1 cellular context compared by ENCODE assay signal in the genomic region with DNA sequence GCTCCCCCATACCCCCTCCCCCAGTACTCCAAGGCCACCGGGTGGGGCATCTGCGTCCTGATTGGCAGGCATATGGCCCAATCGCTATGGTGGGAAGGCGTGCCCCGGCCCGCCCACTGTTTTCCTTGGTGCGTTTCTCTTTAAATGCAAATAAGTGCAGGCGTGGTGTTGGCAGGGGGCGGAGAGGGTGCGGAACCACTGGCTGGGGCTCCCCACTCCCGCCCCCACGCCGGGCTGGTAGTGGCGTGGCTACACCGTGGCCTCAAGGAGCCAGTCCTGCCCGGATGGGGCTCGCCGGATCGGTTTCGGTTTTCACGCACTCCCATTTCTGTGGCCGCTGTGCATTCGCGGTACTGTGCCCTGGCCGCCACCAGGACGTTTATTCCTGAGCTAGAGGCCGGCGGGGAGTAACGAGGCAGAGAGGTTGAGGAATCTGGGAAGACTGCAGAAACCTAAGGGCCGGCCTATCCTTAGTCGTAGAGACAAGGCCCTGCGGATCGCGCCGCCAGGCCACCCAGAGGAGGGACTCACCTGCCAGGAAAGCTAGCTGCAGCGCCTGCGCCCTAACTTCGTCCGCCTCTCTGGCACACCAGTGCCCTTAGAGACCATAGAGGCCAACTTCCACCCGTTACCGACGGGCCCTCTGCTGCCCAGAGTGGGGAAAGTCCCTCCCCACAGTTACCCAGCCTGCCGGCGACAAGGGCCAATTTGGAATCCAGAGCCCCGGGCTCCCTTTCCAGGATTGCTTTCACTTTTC.
TF ChIP-seq lines count a peak whose summit lies in the region.

No MANE protein-coding gene starts in this region.

TF ChIP-seq in K562, 482 proteins besides CTCF, POLR2A, EP300 and RAD21 (continued from another document and continues in another):
- TF ChIP-seq, protein P1, sequence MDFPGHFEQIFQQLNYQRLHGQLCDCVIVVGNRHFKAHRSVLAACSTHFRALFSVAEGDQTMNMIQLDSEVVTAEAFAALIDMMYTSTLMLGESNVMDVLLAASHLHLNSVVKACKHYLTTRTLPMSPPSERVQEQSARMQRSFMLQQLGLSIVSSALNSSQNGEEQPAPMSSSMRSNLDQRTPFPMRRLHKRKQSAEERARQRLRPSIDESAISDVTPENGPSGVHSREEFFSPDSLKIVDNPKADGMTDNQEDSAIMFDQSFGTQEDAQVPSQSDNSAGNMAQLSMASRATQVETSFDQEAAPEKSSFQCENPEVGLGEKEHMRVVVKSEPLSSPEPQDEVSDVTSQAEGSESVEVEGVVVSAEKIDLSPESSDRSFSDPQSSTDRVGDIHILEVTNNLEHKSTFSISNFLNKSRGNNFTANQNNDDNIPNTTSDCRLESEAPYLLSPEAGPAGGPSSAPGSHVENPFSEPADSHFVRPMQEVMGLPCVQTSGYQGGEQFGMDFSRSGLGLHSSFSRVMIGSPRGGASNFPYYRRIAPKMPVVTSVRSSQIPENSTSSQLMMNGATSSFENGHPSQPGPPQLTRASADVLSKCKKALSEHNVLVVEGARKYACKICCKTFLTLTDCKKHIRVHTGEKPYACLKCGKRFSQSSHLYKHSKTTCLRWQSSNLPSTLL (IDR thresholded peaks at IDR 0.05): no peak
- peak; percentile 73 for TF ChIP-seq NFYB (IDR thresholded peaks at IDR 0.05; ENCODE audit: extremely low read depth, insufficient read length)
- TF ChIP-seq, protein P2, sequence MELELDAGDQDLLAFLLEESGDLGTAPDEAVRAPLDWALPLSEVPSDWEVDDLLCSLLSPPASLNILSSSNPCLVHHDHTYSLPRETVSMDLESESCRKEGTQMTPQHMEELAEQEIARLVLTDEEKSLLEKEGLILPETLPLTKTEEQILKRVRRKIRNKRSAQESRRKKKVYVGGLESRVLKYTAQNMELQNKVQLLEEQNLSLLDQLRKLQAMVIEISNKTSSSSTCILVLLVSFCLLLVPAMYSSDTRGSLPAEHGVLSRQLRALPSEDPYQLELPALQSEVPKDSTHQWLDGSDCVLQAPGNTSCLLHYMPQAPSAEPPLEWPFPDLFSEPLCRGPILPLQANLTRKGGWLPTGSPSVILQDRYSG (tag; conservative IDR thresholded peaks at IDR 0.05; ENCODE audit: low read depth): no peak
- no peak for TF ChIP-seq SRSF9 (IDR thresholded peaks at IDR 0.05; ENCODE audit: borderline replicate concordance, low read depth, low read length)
- TF ChIP-seq, protein P3, sequence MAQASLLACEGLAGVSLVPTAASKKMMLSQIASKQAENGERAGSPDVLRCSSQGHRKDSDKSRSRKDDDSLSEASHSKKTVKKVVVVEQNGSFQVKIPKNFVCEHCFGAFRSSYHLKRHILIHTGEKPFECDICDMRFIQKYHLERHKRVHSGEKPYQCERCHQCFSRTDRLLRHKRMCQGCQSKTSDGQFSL (CRISPR knock-in tag; IDR thresholded peaks at IDR 0.05): no peak
- TF ChIP-seq, protein P3 (tag; IDR thresholded peaks at IDR 0.05): peak in 1 of 2 experiments; percentile 46; a peak in 1 of 4 replicates
- TF ChIP-seq BHLHE40 (IDR thresholded peaks at IDR 0.05; ENCODE audit: low read length): no peak
- peak; percentile 49 to 54; a peak in 1 of 4 replicates for TF ChIP-seq MAZ (CRISPR knock-in tag; conservative IDR thresholded peaks at IDR 0.05 in 1 of 2, IDR thresholded peaks at IDR 0.05 in 1 of 2)
- TF ChIP-seq, protein P4, sequence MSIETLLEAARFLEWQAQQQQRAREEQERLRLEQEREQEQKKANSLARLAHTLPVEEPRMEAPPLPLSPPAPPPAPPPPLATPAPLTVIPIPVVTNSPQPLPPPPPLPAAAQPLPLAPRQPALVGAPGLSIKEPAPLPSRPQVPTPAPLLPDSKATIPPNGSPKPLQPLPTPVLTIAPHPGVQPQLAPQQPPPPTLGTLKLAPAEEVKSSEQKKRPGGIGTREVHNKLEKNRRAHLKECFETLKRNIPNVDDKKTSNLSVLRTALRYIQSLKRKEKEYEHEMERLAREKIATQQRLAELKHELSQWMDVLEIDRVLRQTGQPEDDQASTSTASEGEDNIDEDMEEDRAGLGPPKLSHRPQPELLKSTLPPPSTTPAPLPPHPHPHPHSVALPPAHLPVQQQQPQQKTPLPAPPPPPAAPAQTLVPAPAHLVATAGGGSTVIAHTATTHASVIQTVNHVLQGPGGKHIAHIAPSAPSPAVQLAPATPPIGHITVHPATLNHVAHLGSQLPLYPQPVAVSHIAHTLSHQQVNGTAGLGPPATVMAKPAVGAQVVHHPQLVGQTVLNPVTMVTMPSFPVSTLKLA (conservative IDR thresholded peaks at IDR 0.05): peak in 1 of 2 experiments; percentile 63; a peak in 3 of 4 replicates
- TF ChIP-seq, protein P5, sequence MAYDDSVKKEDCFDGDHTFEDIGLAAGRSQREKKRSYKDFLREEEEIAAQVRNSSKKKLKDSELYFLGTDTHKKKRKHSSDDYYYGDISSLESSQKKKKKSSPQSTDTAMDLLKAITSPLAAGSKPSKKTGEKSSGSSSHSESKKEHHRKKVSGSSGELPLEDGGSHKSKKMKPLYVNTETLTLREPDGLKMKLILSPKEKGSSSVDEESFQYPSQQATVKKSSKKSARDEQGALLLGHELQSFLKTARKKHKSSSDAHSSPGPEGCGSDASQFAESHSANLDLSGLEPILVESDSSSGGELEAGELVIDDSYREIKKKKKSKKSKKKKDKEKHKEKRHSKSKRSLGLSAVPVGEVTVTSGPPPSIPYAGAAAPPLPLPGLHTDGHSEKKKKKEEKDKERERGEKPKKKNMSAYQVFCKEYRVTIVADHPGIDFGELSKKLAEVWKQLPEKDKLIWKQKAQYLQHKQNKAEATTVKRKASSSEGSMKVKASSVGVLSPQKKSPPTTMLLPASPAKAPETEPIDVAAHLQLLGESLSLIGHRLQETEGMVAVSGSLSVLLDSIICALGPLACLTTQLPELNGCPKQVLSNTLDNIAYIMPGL (CRISPR knock-in tag; IDR thresholded peaks at IDR 0.05): no peak
- TF ChIP-seq, protein P6, sequence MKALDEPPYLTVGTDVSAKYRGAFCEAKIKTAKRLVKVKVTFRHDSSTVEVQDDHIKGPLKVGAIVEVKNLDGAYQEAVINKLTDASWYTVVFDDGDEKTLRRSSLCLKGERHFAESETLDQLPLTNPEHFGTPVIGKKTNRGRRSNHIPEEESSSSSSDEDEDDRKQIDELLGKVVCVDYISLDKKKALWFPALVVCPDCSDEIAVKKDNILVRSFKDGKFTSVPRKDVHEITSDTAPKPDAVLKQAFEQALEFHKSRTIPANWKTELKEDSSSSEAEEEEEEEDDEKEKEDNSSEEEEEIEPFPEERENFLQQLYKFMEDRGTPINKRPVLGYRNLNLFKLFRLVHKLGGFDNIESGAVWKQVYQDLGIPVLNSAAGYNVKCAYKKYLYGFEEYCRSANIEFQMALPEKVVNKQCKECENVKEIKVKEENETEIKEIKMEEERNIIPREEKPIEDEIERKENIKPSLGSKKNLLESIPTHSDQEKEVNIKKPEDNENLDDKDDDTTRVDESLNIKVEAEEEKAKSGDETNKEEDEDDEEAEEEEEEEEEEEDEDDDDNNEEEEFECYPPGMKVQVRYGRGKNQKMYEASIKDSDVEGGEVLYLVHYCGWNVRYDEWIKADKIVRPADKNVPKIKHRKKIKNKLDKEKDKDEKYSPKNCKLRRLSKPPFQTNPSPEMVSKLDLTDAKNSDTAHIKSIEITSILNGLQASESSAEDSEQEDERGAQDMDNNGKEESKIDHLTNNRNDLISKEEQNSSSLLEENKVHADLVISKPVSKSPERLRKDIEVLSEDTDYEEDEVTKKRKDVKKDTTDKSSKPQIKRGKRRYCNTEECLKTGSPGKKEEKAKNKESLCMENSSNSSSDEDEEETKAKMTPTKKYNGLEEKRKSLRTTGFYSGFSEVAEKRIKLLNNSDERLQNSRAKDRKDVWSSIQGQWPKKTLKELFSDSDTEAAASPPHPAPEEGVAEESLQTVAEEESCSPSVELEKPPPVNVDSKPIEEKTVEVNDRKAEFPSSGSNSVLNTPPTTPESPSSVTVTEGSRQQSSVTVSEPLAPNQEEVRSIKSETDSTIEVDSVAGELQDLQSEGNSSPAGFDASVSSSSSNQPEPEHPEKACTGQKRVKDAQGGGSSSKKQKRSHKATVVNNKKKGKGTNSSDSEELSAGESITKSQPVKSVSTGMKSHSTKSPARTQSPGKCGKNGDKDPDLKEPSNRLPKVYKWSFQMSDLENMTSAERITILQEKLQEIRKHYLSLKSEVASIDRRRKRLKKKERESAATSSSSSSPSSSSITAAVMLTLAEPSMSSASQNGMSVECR (CRISPR knock-in tag; IDR thresholded peaks at IDR 0.05): no peak
- TF ChIP-seq DACH1 (IDR thresholded peaks at IDR 0.05; ENCODE audit: partially characterized antibody): no peak
- no peak for TF ChIP-seq GTF2F1 (IDR thresholded peaks at IDR 0.05; ENCODE audit: low read depth, low read length)
- TF ChIP-seq, protein P7, sequence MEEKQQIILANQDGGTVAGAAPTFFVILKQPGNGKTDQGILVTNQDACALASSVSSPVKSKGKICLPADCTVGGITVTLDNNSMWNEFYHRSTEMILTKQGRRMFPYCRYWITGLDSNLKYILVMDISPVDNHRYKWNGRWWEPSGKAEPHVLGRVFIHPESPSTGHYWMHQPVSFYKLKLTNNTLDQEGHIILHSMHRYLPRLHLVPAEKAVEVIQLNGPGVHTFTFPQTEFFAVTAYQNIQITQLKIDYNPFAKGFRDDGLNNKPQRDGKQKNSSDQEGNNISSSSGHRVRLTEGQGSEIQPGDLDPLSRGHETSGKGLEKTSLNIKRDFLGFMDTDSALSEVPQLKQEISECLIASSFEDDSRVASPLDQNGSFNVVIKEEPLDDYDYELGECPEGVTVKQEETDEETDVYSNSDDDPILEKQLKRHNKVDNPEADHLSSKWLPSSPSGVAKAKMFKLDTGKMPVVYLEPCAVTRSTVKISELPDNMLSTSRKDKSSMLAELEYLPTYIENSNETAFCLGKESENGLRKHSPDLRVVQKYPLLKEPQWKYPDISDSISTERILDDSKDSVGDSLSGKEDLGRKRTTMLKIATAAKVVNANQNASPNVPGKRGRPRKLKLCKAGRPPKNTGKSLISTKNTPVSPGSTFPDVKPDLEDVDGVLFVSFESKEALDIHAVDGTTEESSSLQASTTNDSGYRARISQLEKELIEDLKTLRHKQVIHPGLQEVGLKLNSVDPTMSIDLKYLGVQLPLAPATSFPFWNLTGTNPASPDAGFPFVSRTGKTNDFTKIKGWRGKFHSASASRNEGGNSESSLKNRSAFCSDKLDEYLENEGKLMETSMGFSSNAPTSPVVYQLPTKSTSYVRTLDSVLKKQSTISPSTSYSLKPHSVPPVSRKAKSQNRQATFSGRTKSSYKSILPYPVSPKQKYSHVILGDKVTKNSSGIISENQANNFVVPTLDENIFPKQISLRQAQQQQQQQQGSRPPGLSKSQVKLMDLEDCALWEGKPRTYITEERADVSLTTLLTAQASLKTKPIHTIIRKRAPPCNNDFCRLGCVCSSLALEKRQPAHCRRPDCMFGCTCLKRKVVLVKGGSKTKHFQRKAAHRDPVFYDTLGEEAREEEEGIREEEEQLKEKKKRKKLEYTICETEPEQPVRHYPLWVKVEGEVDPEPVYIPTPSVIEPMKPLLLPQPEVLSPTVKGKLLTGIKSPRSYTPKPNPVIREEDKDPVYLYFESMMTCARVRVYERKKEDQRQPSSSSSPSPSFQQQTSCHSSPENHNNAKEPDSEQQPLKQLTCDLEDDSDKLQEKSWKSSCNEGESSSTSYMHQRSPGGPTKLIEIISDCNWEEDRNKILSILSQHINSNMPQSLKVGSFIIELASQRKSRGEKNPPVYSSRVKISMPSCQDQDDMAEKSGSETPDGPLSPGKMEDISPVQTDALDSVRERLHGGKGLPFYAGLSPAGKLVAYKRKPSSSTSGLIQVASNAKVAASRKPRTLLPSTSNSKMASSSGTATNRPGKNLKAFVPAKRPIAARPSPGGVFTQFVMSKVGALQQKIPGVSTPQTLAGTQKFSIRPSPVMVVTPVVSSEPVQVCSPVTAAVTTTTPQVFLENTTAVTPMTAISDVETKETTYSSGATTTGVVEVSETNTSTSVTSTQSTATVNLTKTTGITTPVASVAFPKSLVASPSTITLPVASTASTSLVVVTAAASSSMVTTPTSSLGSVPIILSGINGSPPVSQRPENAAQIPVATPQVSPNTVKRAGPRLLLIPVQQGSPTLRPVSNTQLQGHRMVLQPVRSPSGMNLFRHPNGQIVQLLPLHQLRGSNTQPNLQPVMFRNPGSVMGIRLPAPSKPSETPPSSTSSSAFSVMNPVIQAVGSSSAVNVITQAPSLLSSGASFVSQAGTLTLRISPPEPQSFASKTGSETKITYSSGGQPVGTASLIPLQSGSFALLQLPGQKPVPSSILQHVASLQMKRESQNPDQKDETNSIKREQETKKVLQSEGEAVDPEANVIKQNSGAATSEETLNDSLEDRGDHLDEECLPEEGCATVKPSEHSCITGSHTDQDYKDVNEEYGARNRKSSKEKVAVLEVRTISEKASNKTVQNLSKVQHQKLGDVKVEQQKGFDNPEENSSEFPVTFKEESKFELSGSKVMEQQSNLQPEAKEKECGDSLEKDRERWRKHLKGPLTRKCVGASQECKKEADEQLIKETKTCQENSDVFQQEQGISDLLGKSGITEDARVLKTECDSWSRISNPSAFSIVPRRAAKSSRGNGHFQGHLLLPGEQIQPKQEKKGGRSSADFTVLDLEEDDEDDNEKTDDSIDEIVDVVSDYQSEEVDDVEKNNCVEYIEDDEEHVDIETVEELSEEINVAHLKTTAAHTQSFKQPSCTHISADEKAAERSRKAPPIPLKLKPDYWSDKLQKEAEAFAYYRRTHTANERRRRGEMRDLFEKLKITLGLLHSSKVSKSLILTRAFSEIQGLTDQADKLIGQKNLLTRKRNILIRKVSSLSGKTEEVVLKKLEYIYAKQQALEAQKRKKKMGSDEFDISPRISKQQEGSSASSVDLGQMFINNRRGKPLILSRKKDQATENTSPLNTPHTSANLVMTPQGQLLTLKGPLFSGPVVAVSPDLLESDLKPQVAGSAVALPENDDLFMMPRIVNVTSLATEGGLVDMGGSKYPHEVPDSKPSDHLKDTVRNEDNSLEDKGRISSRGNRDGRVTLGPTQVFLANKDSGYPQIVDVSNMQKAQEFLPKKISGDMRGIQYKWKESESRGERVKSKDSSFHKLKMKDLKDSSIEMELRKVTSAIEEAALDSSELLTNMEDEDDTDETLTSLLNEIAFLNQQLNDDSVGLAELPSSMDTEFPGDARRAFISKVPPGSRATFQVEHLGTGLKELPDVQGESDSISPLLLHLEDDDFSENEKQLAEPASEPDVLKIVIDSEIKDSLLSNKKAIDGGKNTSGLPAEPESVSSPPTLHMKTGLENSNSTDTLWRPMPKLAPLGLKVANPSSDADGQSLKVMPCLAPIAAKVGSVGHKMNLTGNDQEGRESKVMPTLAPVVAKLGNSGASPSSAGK (IDR thresholded peaks at IDR 0.05): peak; percentile 60
